8 cellular contexts compared by ENCODE assay signal in genomic region chr19:49362926-49363264, GRCh38. TPM values are rescaled to one million over a fixed set of nuclear protein-coding genes. Genes with fewer than 3 reads are reported as not detected.
A peak's percentile ranks its signal among the peaks of the same experiment; 100 is the strongest.
DNase-seq lines count a peak whose midpoint lies in the region; TF ChIP-seq lines count a peak whose summit lies in the region.
"Had no signal": no experiment of that assay in that cellular context is flagged by ENCODE, and none has a peak within 500 bp of the region (broad histone marks: within the 10 kb centered on the region; RNA-seq: fewer than 3 reads in every experiment).

No MANE protein-coding gene starts in this region.

- peak overlapping the region; percentile 37; the same call in 1 of the 2 replicates for H3K27ac ChIP-seq in HEK293 (ENCODE audit: extremely low read depth, low read depth, low read length)
- H3K27ac ChIP-seq in iPS-18a (ENCODE audit: low read length), result no peak overlapping the region
- H3K27ac ChIP-seq in suprapubic skin, result peak overlapping the region; percentile 93

- TF ChIP-seq CTCF in HEK293 (tag by site-specific recombination; IDR thresholded peaks at IDR 0.05) (no peak), suprapubic skin (IDR thresholded peaks at IDR 0.05) (no peak)

- CTCF ChIA-PET in HEK293 (lab: Yijun Ruan, JAX), result interaction anchor here (0.6 to 1.0 kb wide), 4 partner anchors 13 to 136 kb away, joined by 3 to 4 read pairs (median 3); no protein-coding TSS in a partner anchor

- H3K36me3 ChIP-seq in HEK293 (ENCODE audit: control insufficient read depth in 2 of 2, insufficient read depth in 1 of 2, low read length in 2 of 2) (peaks cover 10 to 11% of the 10 kb centered on the region in 2 experiments), adipocyte (ENCODE audit: control insufficient read depth, insufficient read depth, low read length, severe bottlenecking) (peaks cover 10% of the 10 kb centered on the region), iPS-18a (ENCODE audit: control insufficient read depth, low read depth, low read length) (peaks cover 12% of the 10 kb centered on the region), suprapubic skin (peaks cover 14% of the 10 kb centered on the region)

- H3K4me1 ChIP-seq in HEK293 (ENCODE audit: control insufficient read depth, insufficient read depth, low read length) (peaks cover 14% of the 10 kb centered on the region), adipocyte (ENCODE audit: control insufficient read depth, insufficient read depth, low read length) (peaks cover 13% of the 10 kb centered on the region), iPS-18a (ENCODE audit: control insufficient read depth, low read depth, low read length) (no peaks in the 10 kb centered on the region), suprapubic skin (peaks cover 39% of the 10 kb centered on the region)

- no peak for TF ChIP-seq EP300 in suprapubic skin (IDR thresholded peaks at IDR 0.05)

- H3K27me3 ChIP-seq in adipocyte (replicated peaks; ENCODE audit: control insufficient read depth, insufficient read depth, low read length) (no peaks in the 10 kb centered on the region), iPS-18a (ENCODE audit: control insufficient read depth, insufficient read depth, low read length) (no peaks in the 10 kb centered on the region), suprapubic skin (no peaks in the 10 kb centered on the region)

- POLR2A ChIA-PET in HEK293 (lab: Yijun Ruan, JAX), result interaction anchor here (0.7 to 2.0 kb wide), 6 partner anchors 80 to 214 kb away, joined by 3 to 6 read pairs (median 3); partner anchors contain the start of genes ALDH16A1 and PIH1D1

- H3K9ac ChIP-seq in adipocyte (ENCODE audit: low read length) (peak overlapping the region; percentile 93), iPS-18a (ENCODE audit: low read length) (peak overlapping the region; percentile 100)

- WGBS in suprapubic skin, result 1% methylated on average over 14 of the region's 14 CpGs

- TF ChIP-seq POLR2A in suprapubic skin (IDR thresholded peaks at IDR 0.05), result no peak

- peak overlapping the region; percentile 26 for H3K4me3 ChIP-seq in HEK293 (ENCODE audit: low read depth, low read length)
- H3K4me3 ChIP-seq in adipocyte (ENCODE audit: low read length), result peak overlapping the region; percentile 90
- peak overlapping the region; percentile 95 for H3K4me3 ChIP-seq in iPS-18a (ENCODE audit: low read length)
- peak overlapping the region; percentile 79 for H3K4me3 ChIP-seq in suprapubic skin

- DNase-seq in adipocyte (ENCODE audit: low read depth) (peak; percentile 75), suprapubic skin (ENCODE audit: low spot score in 2 of 2) (peak in 1 of 2 donors; percentile 77), NCI-H146 treated with DMSO at 0.1 percent for 48 hours (lab: John Stamatoyannopoulos, UW; ENCODE audit: unreplicated experiment) (no peak)
- no peak for DNase-seq in stimulated activated CD4-positive, alpha-beta T cell treated with anti-CD3 and anti-CD28 coated beads, Interleukin-4, amount 100 ng/mL, for 4 hours
- no peak for DNase-seq in stimulated activated CD4-positive, alpha-beta T cell treated with anti-CD3 and anti-CD28 coated beads, Interleukin-2, amount 100 ng/mL, for 24 hours

- H3K9me3 ChIP-seq in HEK293 (ENCODE audit: control insufficient read depth, insufficient read depth, low read depth, low read length) (no peaks in the 10 kb centered on the region), adipocyte (ENCODE audit: control insufficient read depth, low read length) (no peaks in the 10 kb centered on the region), iPS-18a (ENCODE audit: control insufficient read depth, low read depth, low read length) (no peaks in the 10 kb centered on the region), suprapubic skin (no peaks in the 10 kb centered on the region)

TF ChIP-seq in HEK293, 187 proteins besides CTCF, POLR2A, EP300 and RAD21 (continues in another document):
- TF ChIP-seq ZNF747 (tag by site-specific recombination; IDR thresholded peaks at IDR 0.05) (no peak), ZFP37 (tag by site-specific recombination; IDR thresholded peaks at IDR 0.05) (no peak), SP2 (tag by site-specific recombination; IDR thresholded peaks at IDR 0.05) (no peak), ZNF433 (tag by site-specific recombination; IDR thresholded peaks at IDR 0.05; ENCODE audit: low read depth) (no peak), ZBTB48 (tag by site-specific recombination; IDR thresholded peaks at IDR 0.05) (peak; percentile 91), RBAK (tag by site-specific recombination; IDR thresholded peaks at IDR 0.05) (no peak), SALL2 (tag by site-specific recombination; IDR thresholded peaks at IDR 0.05; ENCODE audit: borderline replicate concordance) (no peak), EGR2 (tag by site-specific recombination; IDR thresholded peaks at IDR 0.05; ENCODE audit: low read depth) (peak; percentile 44; the same call in 1 of the 2 replicates), ZNF629 (tag by site-specific recombination; IDR thresholded peaks at IDR 0.05) (peak; percentile 62; the same call in 1 of the 2 replicates), ZNF335 (tag by site-specific recombination; conservative IDR thresholded peaks at IDR 0.05) (peak; percentile 43), ZNF423 (tag by site-specific recombination; IDR thresholded peaks at IDR 0.05) (no peak), ZNF48 (tag by site-specific recombination; IDR thresholded peaks at IDR 0.05) (no peak), ZNF521 (tag by site-specific recombination; IDR thresholded peaks at IDR 0.05) (no peak), ZNF23 (tag by site-specific recombination; IDR thresholded peaks at IDR 0.05; ENCODE audit: borderline replicate concordance) (no peak), ZNF239 (tag by site-specific recombination; IDR thresholded peaks at IDR 0.05) (no peak), ZBTB1 (tag by site-specific recombination; IDR thresholded peaks at IDR 0.05) (no peak), ZFHX2 (tag by site-specific recombination; conservative IDR thresholded peaks at IDR 0.05) (peak; percentile 72), ZNF660 (tag by site-specific recombination; IDR thresholded peaks at IDR 0.05) (no peak), ZNF76 (tag by site-specific recombination; IDR thresholded peaks at IDR 0.05; ENCODE audit: borderline replicate concordance, low read depth) (no peak), ZNF266 (tag by site-specific recombination; IDR thresholded peaks at IDR 0.05; ENCODE audit: low read depth) (no peak), ZNF561 (tag by site-specific recombination; IDR thresholded peaks at IDR 0.05; ENCODE audit: borderline replicate concordance) (0 out of 2 replicates have a peak, but pooled peaks have one; percentile 44), ZNF830 (tag by site-specific recombination; IDR thresholded peaks at IDR 0.05; ENCODE audit: low read depth) (no peak), PRDM4 (tag by site-specific recombination; IDR thresholded peaks at IDR 0.05) (no peak)
- TF ChIP-seq, protein P1, sequence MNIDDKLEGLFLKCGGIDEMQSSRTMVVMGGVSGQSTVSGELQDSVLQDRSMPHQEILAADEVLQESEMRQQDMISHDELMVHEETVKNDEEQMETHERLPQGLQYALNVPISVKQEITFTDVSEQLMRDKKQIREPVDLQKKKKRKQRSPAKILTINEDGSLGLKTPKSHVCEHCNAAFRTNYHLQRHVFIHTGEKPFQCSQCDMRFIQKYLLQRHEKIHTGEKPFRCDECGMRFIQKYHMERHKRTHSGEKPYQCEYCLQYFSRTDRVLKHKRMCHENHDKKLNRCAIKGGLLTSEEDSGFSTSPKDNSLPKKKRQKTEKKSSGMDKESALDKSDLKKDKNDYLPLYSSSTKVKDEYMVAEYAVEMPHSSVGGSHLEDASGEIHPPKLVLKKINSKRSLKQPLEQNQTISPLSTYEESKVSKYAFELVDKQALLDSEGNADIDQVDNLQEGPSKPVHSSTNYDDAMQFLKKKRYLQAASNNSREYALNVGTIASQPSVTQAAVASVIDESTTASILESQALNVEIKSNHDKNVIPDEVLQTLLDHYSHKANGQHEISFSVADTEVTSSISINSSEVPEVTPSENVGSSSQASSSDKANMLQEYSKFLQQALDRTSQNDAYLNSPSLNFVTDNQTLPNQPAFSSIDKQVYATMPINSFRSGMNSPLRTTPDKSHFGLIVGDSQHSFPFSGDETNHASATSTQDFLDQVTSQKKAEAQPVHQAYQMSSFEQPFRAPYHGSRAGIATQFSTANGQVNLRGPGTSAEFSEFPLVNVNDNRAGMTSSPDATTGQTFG (tag by site-specific recombination; IDR thresholded peaks at IDR 0.05; ENCODE audit: borderline replicate concordance), result no peak
- TF ChIP-seq, protein P2, sequence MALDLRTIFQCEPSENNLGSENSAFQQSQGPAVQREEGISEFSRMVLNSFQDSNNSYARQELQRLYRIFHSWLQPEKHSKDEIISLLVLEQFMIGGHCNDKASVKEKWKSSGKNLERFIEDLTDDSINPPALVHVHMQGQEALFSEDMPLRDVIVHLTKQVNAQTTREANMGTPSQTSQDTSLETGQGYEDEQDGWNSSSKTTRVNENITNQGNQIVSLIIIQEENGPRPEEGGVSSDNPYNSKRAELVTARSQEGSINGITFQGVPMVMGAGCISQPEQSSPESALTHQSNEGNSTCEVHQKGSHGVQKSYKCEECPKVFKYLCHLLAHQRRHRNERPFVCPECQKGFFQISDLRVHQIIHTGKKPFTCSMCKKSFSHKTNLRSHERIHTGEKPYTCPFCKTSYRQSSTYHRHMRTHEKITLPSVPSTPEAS (tag by site-specific recombination; IDR thresholded peaks at IDR 0.05), result no peak

RNA-seq across cellular contexts. Expression of gene TEAD2, which starts 0.7 kb away (rescaled TPM):
- 10 to 100 TPM; 10.6 to 15.4 (median 13.2) TPM for total RNA-seq in suprapubic skin

RNA-seq across cellular contexts. Expression of gene DKKL1, which starts 0.8 kb away (rescaled TPM):
- total RNA-seq in suprapubic skin, result not detected

RNA-seq across cellular contexts. Expression of gene KASH5, which starts 25.2 kb away (rescaled TPM):
- not detected for total RNA-seq in suprapubic skin
- total RNA-seq: subcutaneous adipose tissue had no signal

RNA-seq across cellular contexts. Expression of gene CD37, which starts 27.7 kb away (rescaled TPM):
- total RNA-seq in suprapubic skin, result 10 to 100 TPM in 1 of 4 donors, 1 to 10 TPM in 3; 2.9 to 25.7 (median 5.0) TPM

RNA-seq across cellular contexts. Expression of gene SLC6A16, which starts 37.9 kb away (rescaled TPM):
- 1 to 10 TPM in 1 of 4 donors, under 1 TPM in 2, not detected in 1; 0.23 to 1.4 (median 0.34) TPM for total RNA-seq in suprapubic skin

Comparison
In these comparisons a context has a peak if more than half of its experiments do, and no peak if none do; other contexts are left out.
1. H3K4me3 ChIP-seq: peak in every context shown above with its lines; median percentile 95 in iPS-18a; 90 in adipocyte; 79 in suprapubic skin; 26 in HEK293.